In genomic region chr6:100846276-100846675, GRCh38 we compare ENCODE assay signal across 14 cellular contexts. TPM values are rescaled to one million over a fixed set of nuclear protein-coding genes. Genes with fewer than 3 reads are reported as not detected.
A peak's percentile ranks its signal among the peaks of the same experiment; 100 is the strongest.
DNase-seq lines count a peak whose midpoint lies in the region; ATAC-seq and TF ChIP-seq lines count a peak whose summit lies in the region.
"Had no signal": no experiment of that assay in that cellular context is flagged by ENCODE, and none has a peak within 500 bp of the region (broad histone marks: within the 10 kb centered on the region; RNA-seq: fewer than 3 reads in every experiment).

No MANE protein-coding gene starts in this region.

- DNase-seq in activated naive CD4-positive, alpha-beta T cell treated with anti-CD3 and anti-CD28 coated beads, Interleukin-2, amount 10 ng/mL, durations not matched to agents 7 days and 5 days, result no peak
- DNase-seq in activated naive CD4-positive, alpha-beta T cell (lab: John Stamatoyannopoulos, UW), result no peak
- DNase-seq in NCI-H748 (lab: John Stamatoyannopoulos, UW; ENCODE audit: unreplicated experiment) (peak; percentile 47), inferior parietal cortex (ENCODE audit: extremely low spot score) (no peak), lower leg skin (ENCODE audit: low spot score in 2 of 2) (no peak)
- no peak for DNase-seq in CD8-positive, alpha-beta memory T cell
- DNase-seq: activated CD8-positive, alpha-beta memory T cell treated with anti-CD3 and anti-CD28 coated beads, Interleukin-2, amount 50 U/mL, for 4 hours; heart right ventricle; Right ventricle myocardium superior; stimulated activated CD4-positive, alpha-beta T cell treated with anti-CD3 and anti-CD28 coated beads, Interleukin-12 subunit alpha, Interleukin-12 subunit beta, amount 100 ng/mL, for 4 hours had no signal

- H3K4me3 ChIP-seq in CD8-positive, alpha-beta memory T cell (ENCODE audit: low read length), result no peak overlapping the region
- no peak overlapping the region for H3K4me3 ChIP-seq in lower leg skin (ENCODE audit: low read depth, poor library complexity, severe bottlenecking)
- H3K4me3 ChIP-seq: ascending aorta, heart right ventricle had no signal

- peaks cover 26% of the 10 kb centered on the region for H3K36me3 Mint-ChIP-seq in activated naive CD4-positive, alpha-beta T cell treated with anti-CD3 and anti-CD28 coated beads, Interleukin-2, amount 10 ng/mL, durations not matched to agents 7 days and 5 days
- H3K36me3 Mint-ChIP-seq in stimulated activated memory B cell treated with anti-CD40 and anti-IgM and Interleukin-4, amounts not matched to agents 10 μg/mL and 1 μg/mL and 100 μg/mL, for 72 hours, result peaks cover 29% of the 10 kb centered on the region
- peaks cover 4 to 19% (median 14%) of the 10 kb centered on the region in 3 donors for H3K36me3 Mint-ChIP-seq in CD8-positive, alpha-beta memory T cell

- H3K9me3 Mint-ChIP-seq in activated naive CD4-positive, alpha-beta T cell treated with anti-CD3 and anti-CD28 coated beads, Interleukin-2, amount 10 ng/mL, durations not matched to agents 7 days and 5 days, result no peaks in the 10 kb centered on the region
- no peaks in the 10 kb centered on the region for H3K9me3 Mint-ChIP-seq in stimulated activated memory B cell treated with anti-CD40 and anti-IgM and Interleukin-4, amounts not matched to agents 10 μg/mL and 1 μg/mL and 100 μg/mL, for 72 hours
- H3K9me3 Mint-ChIP-seq in CD8-positive, alpha-beta memory T cell, result no peaks in the 10 kb centered on the region

- peak overlapping the region; percentile 51 for H3K27ac Mint-ChIP-seq in activated naive CD4-positive, alpha-beta T cell treated with anti-CD3 and anti-CD28 coated beads, Interleukin-2, amount 10 ng/mL, durations not matched to agents 7 days and 5 days
- H3K27ac Mint-ChIP-seq in stimulated activated memory B cell treated with anti-CD40 and anti-IgM and Interleukin-4, amounts not matched to agents 10 μg/mL and 1 μg/mL and 100 μg/mL, for 72 hours, result peak overlapping the region; percentile 43
- peak overlapping the region in 4 of 8 donors; percentile 4 to 53 (median 8) for H3K27ac Mint-ChIP-seq in CD8-positive, alpha-beta memory T cell

- WGBS in lower leg skin, 2 donors, result 70 to 95% methylated on average over 2 of the region's 2 CpGs

- no peak for TF ChIP-seq POLR2A in lower leg skin (IDR thresholded peaks at IDR 0.05)

- no peaks in the 10 kb centered on the region for H3K4me1 ChIP-seq in CD8-positive, alpha-beta memory T cell (ENCODE audit: insufficient read depth, low read length)
- H3K4me1 ChIP-seq: ascending aorta, heart right ventricle had no signal

- POLR2A ChIA-PET in CD8-positive, alpha-beta memory T cell (lab: Charles Lee), result no interaction called here

- H3K4me1 Mint-ChIP-seq in activated naive CD4-positive, alpha-beta T cell treated with anti-CD3 and anti-CD28 coated beads, Interleukin-2, amount 10 ng/mL, durations not matched to agents 7 days and 5 days, result no peaks in the 10 kb centered on the region
- H3K4me1 Mint-ChIP-seq in stimulated activated memory B cell treated with anti-CD40 and anti-IgM and Interleukin-4, amounts not matched to agents 10 μg/mL and 1 μg/mL and 100 μg/mL, for 72 hours, result peaks cover 29% of the 10 kb centered on the region
- peaks cover 48 to 69% (median 68%) of the 10 kb centered on the region in 3 donors for H3K4me1 Mint-ChIP-seq in CD8-positive, alpha-beta memory T cell

- no peaks in the 10 kb centered on the region for H3K27me3 Mint-ChIP-seq in activated naive CD4-positive, alpha-beta T cell treated with anti-CD3 and anti-CD28 coated beads, Interleukin-2, amount 10 ng/mL, durations not matched to agents 7 days and 5 days
- no peaks in the 10 kb centered on the region for H3K27me3 Mint-ChIP-seq in stimulated activated memory B cell treated with anti-CD40 and anti-IgM and Interleukin-4, amounts not matched to agents 10 μg/mL and 1 μg/mL and 100 μg/mL, for 72 hours
- no peaks in the 10 kb centered on the region for H3K27me3 Mint-ChIP-seq in CD8-positive, alpha-beta memory T cell

- no peaks in the 10 kb centered on the region for H3K9me3 ChIP-seq in CD8-positive, alpha-beta memory T cell (ENCODE audit: low read length)
- H3K9me3 ChIP-seq: ascending aorta, heart right ventricle had no signal

- peaks cover 5% of the 10 kb centered on the region for H3K36me3 ChIP-seq in CD8-positive, alpha-beta memory T cell (ENCODE audit: insufficient read depth, low read length)
- H3K36me3 ChIP-seq: ascending aorta had no signal

- no peak for TF ChIP-seq CTCF in lower leg skin (IDR thresholded peaks at IDR 0.05)

- no peak overlapping the region for H3K4me3 Mint-ChIP-seq in activated naive CD4-positive, alpha-beta T cell treated with anti-CD3 and anti-CD28 coated beads, Interleukin-2, amount 10 ng/mL, durations not matched to agents 7 days and 5 days
- no peak overlapping the region for H3K4me3 Mint-ChIP-seq in stimulated activated memory B cell treated with anti-CD40 and anti-IgM and Interleukin-4, amounts not matched to agents 10 μg/mL and 1 μg/mL and 100 μg/mL, for 72 hours
- H3K4me3 Mint-ChIP-seq in CD8-positive, alpha-beta memory T cell, result no peak overlapping the region

- peak; percentile 71 for ATAC-seq in HG02938 (IDR thresholded peaks at IDR 0.05; ENCODE audit: unreplicated experiment)
- no peak for ATAC-seq in stimulated activated memory B cell treated with anti-CD40 and anti-IgM and Interleukin-4, amounts not matched to agents 10 μg/mL and 1 μg/mL and 100 μg/mL, for 72 hours
- ATAC-seq: heart right ventricle, HepG2 had no signal

- intact Hi-C loops in lower leg skin (cut with DNase I; ENCODE audit: low total_unique reads), result no loop called here

- H3K27ac ChIP-seq in CD8-positive, alpha-beta memory T cell (ENCODE audit: low read depth, low read length), result no peak overlapping the region
- H3K27ac ChIP-seq: ascending aorta, heart right ventricle had no signal

- CTCF ChIA-PET in activated naive CD4-positive, alpha-beta T cell treated with anti-CD3 and anti-CD28 coated beads, Interleukin-2, amount 10 ng/mL, durations not matched to agents 7 days and 5 days (lab: Charles Lee), result no interaction called here
- CTCF ChIA-PET in CD8-positive, alpha-beta memory T cell (lab: Charles Lee), result no interaction called here

- no peaks in the 10 kb centered on the region for H3K27me3 ChIP-seq in CD8-positive, alpha-beta memory T cell (ENCODE audit: insufficient read depth, low read length, poor library complexity, severe bottlenecking)
- H3K27me3 ChIP-seq: ascending aorta, heart right ventricle had no signal

RNA-seq across cellular contexts. Expression of gene ASCC3, which starts 34.9 kb away (rescaled TPM):
- 10 to 100 TPM; 64.0 to 65.1 TPM for total RNA-seq in CD8-positive, alpha-beta memory T cell
- 26.8 TPM for polyA plus RNA-seq in CD8-positive, alpha-beta memory T cell
- 10 to 100 TPM; 20.3 to 26.8 (median 24.5) TPM for total RNA-seq in lower leg skin
